In genomic region chr16:85327731-85328664, GRCh38 we compare ENCODE assay signal across 11 cellular contexts.
DNase-seq lines count a peak whose midpoint lies in the region; ATAC-seq and TF ChIP-seq lines count a peak whose summit lies in the region.
"Had no signal": no experiment of that assay in that cellular context is flagged by ENCODE, and none has a peak within 500 bp of the region (broad histone marks: within the 10 kb centered on the region; RNA-seq: fewer than 3 reads in every experiment).

No MANE protein-coding gene starts in this region.

- peak overlapping the region; percentile 75 for H3K27ac ChIP-seq in WERI-Rb-1
- no peak overlapping the region for H3K27ac ChIP-seq in left lung
- H3K27ac ChIP-seq: neutrophil had no signal

- H3K27me3 ChIP-seq in WERI-Rb-1 (ENCODE audit: insufficient read depth, low read depth, severe bottlenecking) (no peaks in the 10 kb centered on the region), left lung (peaks cover 0 to 37% of the 10 kb centered on the region in 2 donors)

- ATAC-seq in left lung (peak; percentile 50), GM21423 (IDR thresholded peaks at IDR 0.05; ENCODE audit: unreplicated experiment) (no peak), esophagus mucosa (no peak), HG03442 (IDR thresholded peaks at IDR 0.05; ENCODE audit: unreplicated experiment) (no peak)

- intact Hi-C loops in left lung (cut with DNase I): no loop called here

- DNase-seq in CMK (ENCODE audit: low read depth): peak; percentile 88
- peak; percentile 21 for DNase-seq in NCI-H1105 (lab: John Stamatoyannopoulos, UW)
- DNase-seq in WERI-Rb-1: peak; percentile 61
- no peak for DNase-seq in left lung
- DNase-seq in effector CD4-positive, alpha-beta T cell: no peak
- DNase-seq: activated CD4-positive, alpha-beta T cell treated with anti-CD3 and anti-CD28 coated beads, Interleukin-2, amount 10 ng/mL, durations not matched to agents 24 days and 14 days; DND-41 had no signal

- H3K4me3 ChIP-seq in WERI-Rb-1 (ENCODE audit: low read depth, low read length) (no peak overlapping the region), left lung (no peak overlapping the region)

- TF ChIP-seq CTCF in WERI-Rb-1 (IDR thresholded peaks at IDR 0.05; ENCODE audit: low read depth, low read length): no peak
- TF ChIP-seq CTCF in left lung (IDR thresholded peaks at IDR 0.05): no peak

- H3K9me3 ChIP-seq in WERI-Rb-1 (ENCODE audit: severe bottlenecking) (no peaks in the 10 kb centered on the region), left lung (no peaks in the 10 kb centered on the region)
- H3K9me3 ChIP-seq: neutrophil had no signal

- H3K36me3 ChIP-seq in WERI-Rb-1 (no peaks in the 10 kb centered on the region), left lung (no peaks in the 10 kb centered on the region)
- H3K36me3 ChIP-seq: neutrophil had no signal

- H3K4me1 ChIP-seq in left lung: peaks cover 9 to 15% of the 10 kb centered on the region in 2 donors

Comparison
In these comparisons a context has a peak if more than half of its experiments do, and no peak if none do; other contexts are left out.
1. DNase-seq: peak in CMK (single experiment), NCI-H1105 (single experiment) and WERI-Rb-1 (single experiment); none in left lung (0 of 2) and effector CD4-positive, alpha-beta T cell (single experiment).